In genomic region chr18:21916594-21916993, GRCh38 we compare ENCODE assay signal across 34 cellular contexts.
"Had no signal": no experiment of that assay in that cellular context is flagged by ENCODE, and none has a peak within 500 bp of the region (broad histone marks: within the 10 kb centered on the region; RNA-seq: fewer than 3 reads in every experiment).

No MANE protein-coding gene starts in this region.

- H3K27me3 ChIP-seq: MG63 had no signal

- H3K36me3 ChIP-seq: MG63 had no signal

- H3K4me3 ChIP-seq: MG63 had no signal

- DNase-seq: Karpas-422, Kasumi-1, MG63, MM.1S, MV-4-11, NCI-H1048, NCI-H1092, NCI-H1092 treated with DMSO at 0.1 percent for 48 hours, NCI-H1105, NCI-H1105 treated with DMSO at 0.1 percent for 48 hours, NCI-H1417, NCI-H1417 treated with DMSO at 0.1 percent for 48 hours, NCI-H1436, NCI-H1436 treated with DMSO at 0.1 percent for 48 hours, NCI-H146, NCI-H1694, NCI-H1694 treated with DMSO at 0.1 percent for 48 hours, NCI-H187, NCI-H187 treated with DMSO at 0.1 percent for 48 hours, NCI-H1930, NCI-H2029, NCI-H2029 treated with DMSO at 0.1 percent for 48 hours, NCI-H2081, NCI-H2081 treated with DMSO at 0.1 percent for 48 hours, NCI-H2107, NCI-H2171, NCI-H2171 treated with DMSO at 0.1 percent for 48 hours, NCI-H2227 treated with DMSO at 0.1 percent for 48 hours, NCI-H226, NCI-H345, NCI-H446, NCI-H446 treated with DMSO at 0.1 percent for 48 hours, NCI-H510A, NCI-H510A treated with DMSO at 0.1 percent for 48 hours had no signal
